ENCODE assay signal across 24 cellular contexts in the genomic region with DNA sequence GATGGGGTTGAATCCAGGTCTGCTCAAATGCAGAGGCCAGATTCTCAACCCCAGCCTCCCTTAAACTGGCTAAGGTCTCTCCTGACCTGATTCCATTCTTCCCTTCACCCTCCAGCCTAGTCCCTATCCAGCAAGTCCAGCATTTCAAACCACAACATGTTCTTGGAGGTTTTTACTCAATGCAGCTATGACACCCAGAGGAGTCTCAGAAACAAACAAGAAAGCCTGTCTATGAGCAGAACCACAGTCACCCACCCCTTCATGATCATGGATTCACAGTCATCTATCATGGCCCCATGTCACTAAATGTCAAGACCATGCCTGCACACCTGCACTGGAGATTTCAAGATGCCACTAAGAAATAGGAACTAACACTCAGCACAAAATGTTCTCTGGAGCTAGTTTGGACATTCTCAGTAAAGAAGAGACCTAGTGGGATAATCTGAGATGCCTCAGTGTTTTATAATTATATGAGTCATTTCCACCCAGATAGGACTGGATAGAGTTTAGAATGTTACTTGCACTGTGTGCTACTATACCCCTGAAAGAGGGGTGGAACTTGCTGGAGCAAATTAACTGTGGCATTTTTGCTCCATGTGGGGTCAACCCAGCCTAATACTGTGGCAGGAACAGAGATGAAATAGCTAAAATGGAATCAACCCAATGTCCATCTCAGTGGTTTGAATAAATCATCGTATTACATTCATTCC. TPM values are rescaled to one million over a fixed set of nuclear protein-coding genes. Genes with fewer than 3 reads are reported as not detected.
"Had no signal": no experiment of that assay in that cellular context is flagged by ENCODE, and none has a peak within 500 bp of the region (broad histone marks: within the 10 kb centered on the region; RNA-seq: fewer than 3 reads in every experiment).

No MANE protein-coding gene starts in this region.

- H3K27ac Mint-ChIP-seq: activated B cell treated with CpG ODN at 0.5 μM for 24 hours; activated CD4-positive, alpha-beta T cell treated with anti-CD3 and anti-CD28 coated beads, Interleukin-2, amount 10 ng/mL, durations not matched to agents 24 days and 14 days; activated T-helper 2 cell treated with anti-CD3 and anti-CD28 coated beads, Interferon-gamma antibody, Interleukin-2, Interleukin-4, amounts not matched to agents 10 μg/mL and 5 μg/mL and 100 μg/mL, durations not matched to agents 14 hours and 24 hours and 36 hours; brain; nephron had no signal

- H3K9me3 Mint-ChIP-seq: activated B cell treated with CpG ODN at 0.5 μM for 24 hours; activated CD4-positive, alpha-beta T cell treated with anti-CD3 and anti-CD28 coated beads, Interleukin-2, amount 10 ng/mL, durations not matched to agents 24 days and 14 days; activated T-helper 2 cell treated with anti-CD3 and anti-CD28 coated beads, Interferon-gamma antibody, Interleukin-2, Interleukin-4, amounts not matched to agents 10 μg/mL and 5 μg/mL and 100 μg/mL, durations not matched to agents 14 hours and 24 hours and 36 hours; brain; nephron had no signal

- ATAC-seq: gastrocnemius medialis; heart right ventricle; left ventricle myocardium superior; psoas muscle; stimulated activated naive CD8-positive, alpha-beta T cell treated with anti-CD3 and anti-CD28 coated beads, Interleukin-15, Interleukin-2, amounts not matched to agents 100 U/mL and 50 U/mL, for 24 hours; T-helper 17 cell had no signal

- H3K36me3 Mint-ChIP-seq: brain had no signal

- DNase-seq: activated B cell treated with CpG ODN at 0.5 μM for 24 hours; activated CD4-positive, alpha-beta T cell treated with anti-CD3 and anti-CD28 coated beads, Interleukin-2, amount 10 ng/mL, durations not matched to agents 24 days and 14 days; activated naive CD4-positive, alpha-beta T cell treated with anti-CD3 and anti-CD28 coated beads, Interleukin-2, amount 50 U/mL, for 16 hours; activated T-cell treated with anti-CD3 and anti-CD28 coated beads for 4 hours; adrenal gland; gastrocnemius medialis; heart right ventricle; left ventricle myocardium superior; mesendoderm; psoas muscle; sigmoid colon; stimulated activated CD4-positive, alpha-beta T cell treated with anti-CD3 and anti-CD28 coated beads, Interleukin-4, amount 100 ng/mL, for 1 hour; stimulated activated CD8-positive, alpha-beta memory T cell treated with anti-CD3 and anti-CD28 coated beads, Interleukin-4, amount 100 ng/mL, for 48 hours; stimulated activated naive CD8-positive, alpha-beta T cell treated with anti-CD3 and anti-CD28 coated beads, Interleukin-15, Interleukin-2, amounts not matched to agents 100 U/mL and 50 U/mL, for 24 hours; T-helper 17 cell; upper lobe of left lung had no signal

- H3K4me3 ChIP-seq: adrenal gland, esophagus muscularis mucosa, gastrocnemius medialis, heart right ventricle, psoas muscle, sigmoid colon, suprapubic skin, upper lobe of left lung had no signal

- H3K4me1 Mint-ChIP-seq: activated B cell treated with CpG ODN at 0.5 μM for 24 hours; activated CD4-positive, alpha-beta T cell treated with anti-CD3 and anti-CD28 coated beads, Interleukin-2, amount 10 ng/mL, durations not matched to agents 24 days and 14 days; brain; nephron; T-helper 17 cell had no signal

- H3K36me3 ChIP-seq: adrenal gland, esophagus muscularis mucosa, gastrocnemius medialis, heart right ventricle, sigmoid colon, suprapubic skin, upper lobe of left lung had no signal

- H3K4me3 Mint-ChIP-seq: activated B cell treated with CpG ODN at 0.5 μM for 24 hours; activated CD4-positive, alpha-beta T cell treated with anti-CD3 and anti-CD28 coated beads, Interleukin-2, amount 10 ng/mL, durations not matched to agents 24 days and 14 days; brain; nephron; T-helper 17 cell had no signal

- H3K27me3 ChIP-seq: upper lobe of left lung had no signal

RNA-seq across cellular contexts. Expression of a gene that starts 21.7 kb away (rescaled TPM):
- total RNA-seq: activated B cell treated with CpG ODN at 0.5 μM for 24 hours; activated CD4-positive, alpha-beta T cell treated with anti-CD3 and anti-CD28 coated beads, Interleukin-2, amount 10 ng/mL, durations not matched to agents 24 days and 14 days; activated CD8-positive, alpha-beta memory T cell treated with anti-CD3 and anti-CD28 coated beads for 36 hours; activated T-helper 2 cell treated with anti-CD3 and anti-CD28 coated beads, Interferon-gamma antibody, Interleukin-2, Interleukin-4, amounts not matched to agents 10 μg/mL and 5 μg/mL and 100 μg/mL, durations not matched to agents 14 hours and 24 hours and 36 hours; adrenal gland; esophagus muscularis mucosa; gastrocnemius medialis; left ventricle myocardium superior; omental fat pad; psoas muscle; sigmoid colon; suprapubic skin; T-helper 17 cell; upper lobe of left lung had no signal
- polyA plus RNA-seq: heart right ventricle, keratinocyte, psoas muscle, sigmoid colon had no signal
